In the genomic region with DNA sequence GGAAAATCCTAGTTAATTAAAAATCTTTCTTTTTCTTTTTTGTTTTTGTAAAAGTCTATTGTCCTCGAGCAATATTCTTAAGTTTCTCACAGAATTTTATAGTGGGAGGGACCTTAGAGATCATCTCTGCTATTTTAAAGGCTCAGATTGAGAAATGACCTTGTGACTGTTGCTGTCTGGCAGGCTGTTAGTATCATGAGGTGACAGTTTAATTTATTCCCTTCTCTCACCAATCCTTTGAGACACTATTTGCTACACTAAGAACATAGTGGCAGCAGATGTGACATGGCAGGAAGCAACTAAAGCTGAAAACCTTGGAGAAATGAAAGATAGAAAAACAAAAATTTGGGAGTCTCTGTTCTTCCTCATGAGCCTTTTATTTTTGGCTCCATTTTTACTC, we compare ENCODE assay signal across 1 cellular context.
TF ChIP-seq lines count a peak whose summit lies in the region.

No MANE protein-coding gene starts in this region.

TF ChIP-seq in neural cell, 6 proteins besides CTCF, POLR2A, EP300 and RAD21:
- TF ChIP-seq POLR2AphosphoS5 (IDR thresholded peaks at IDR 0.05): peak; percentile 54
- TF ChIP-seq SMC3 (conservative IDR thresholded peaks at IDR 0.05; ENCODE audit: poor library complexity): no peak
